In the genomic region with DNA sequence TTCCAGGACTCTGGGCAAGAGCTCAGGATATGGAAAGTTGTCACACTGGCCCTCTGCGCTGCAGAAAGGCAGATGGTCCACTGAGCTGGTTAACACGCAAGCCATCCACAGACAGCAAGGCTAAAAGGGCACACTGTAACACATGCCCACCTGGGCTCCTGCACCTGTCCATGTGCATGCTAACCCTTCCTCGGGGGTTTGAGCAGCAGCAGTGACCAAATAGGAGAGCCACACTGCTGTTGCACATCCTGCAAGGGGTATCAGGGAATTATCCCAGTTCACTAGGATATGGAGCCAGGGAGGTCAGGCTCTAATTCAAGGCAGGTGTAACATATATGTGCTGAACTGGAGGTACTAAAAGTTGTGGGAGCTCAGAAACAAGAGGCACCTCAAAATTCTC, we compare ENCODE assay signal across 8 cellular contexts.
"Had no signal": no experiment of that assay in that cellular context is flagged by ENCODE, and none has a peak within 500 bp of the region (broad histone marks: within the 10 kb centered on the region; RNA-seq: fewer than 3 reads in every experiment).

No MANE protein-coding gene starts in this region.

- ATAC-seq: HepG2, K562 had no signal

- H3K4me1 Mint-ChIP-seq: IgD-negative memory B cell had no signal

- H3K4me3 ChIP-seq: K562 had no signal

- H3K4me3 Mint-ChIP-seq: IgD-negative memory B cell had no signal

- H3K27me3 Mint-ChIP-seq: IgD-negative memory B cell had no signal

- FAIRE-seq: HepG2, HTR-8/SVneo, K562 had no signal

- DNase-seq: IMR-90, KBM-7, KG1 had no signal

- H3K27ac Mint-ChIP-seq: IgD-negative memory B cell had no signal

- H3K27ac ChIP-seq: HL-60 had no signal
